ENCODE assay signal across 8 cellular contexts in the genomic region with DNA sequence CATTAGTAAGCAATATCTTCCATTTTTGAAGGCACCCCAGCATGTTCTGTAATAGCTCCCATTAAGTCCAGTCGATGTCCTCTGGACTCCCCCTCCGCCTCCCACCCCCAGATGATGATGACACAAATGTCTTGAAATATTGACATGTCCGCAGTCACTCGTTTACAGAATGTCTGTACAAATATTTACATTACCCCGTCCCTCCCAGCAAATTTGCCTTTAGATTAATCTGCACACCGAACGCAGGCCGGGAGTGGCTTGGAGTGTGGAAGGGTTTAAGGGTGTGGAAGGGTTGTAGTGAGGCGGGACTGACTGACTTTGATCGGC. TPM values are rescaled to one million over a fixed set of nuclear protein-coding genes. Genes with fewer than 3 reads are reported as not detected.
A peak's percentile ranks its signal among the peaks of the same experiment; 100 is the strongest.
DNase-seq lines count a peak whose midpoint lies in the region; ATAC-seq, FAIRE-seq and TF ChIP-seq lines count a peak whose summit lies in the region.

No MANE protein-coding gene starts in this region.

- H3K27me3 ChIP-seq in cardiac muscle cell (peaks cover 30% of the 10 kb centered on the region), lower lobe of right lung (ENCODE audit: low read depth) (no peaks in the 10 kb centered on the region), uterus (no peaks in the 10 kb centered on the region)

- H3K4me1 ChIP-seq in cardiac muscle cell (ENCODE audit: low read depth) (no peaks in the 10 kb centered on the region), lower lobe of right lung (peaks cover 10% of the 10 kb centered on the region), uterus (no peaks in the 10 kb centered on the region)

- no peak for TF ChIP-seq POLR2A in uterus (IDR thresholded peaks at IDR 0.05)

- H3K4me3 ChIP-seq in cardiac muscle cell, result peak overlapping the region; percentile 67
- H3K4me3 ChIP-seq in astrocyte of the cerebellum (ENCODE audit: low read depth, low read length), result peak overlapping the region; percentile 91
- peak overlapping the region; percentile 91 for H3K4me3 ChIP-seq in lower lobe of right lung
- peak overlapping the region; percentile 61 to 70 for H3K4me3 ChIP-seq in uterus

- DNase-seq in cardiac muscle cell (ENCODE audit: low read depth in 1 of 2, low spot score in 1 of 2) (no peak), cardiac septum (ENCODE audit: low spot score) (no peak), astrocyte of the cerebellum (ENCODE audit: low read depth) (no peak), lower lobe of right lung (no peak), uterus (no peak), D721Med (ENCODE audit: insufficient read length, low spot score) (no peak), ureter (ENCODE audit: low spot score) (no peak), NCI-H2107 (lab: John Stamatoyannopoulos, UW) (no peak)

- peak in 1 of 2 donors; percentile 38 for ATAC-seq in lower lobe of right lung

- no peaks in the 10 kb centered on the region for H3K9me3 ChIP-seq in cardiac muscle cell (ENCODE audit: low read depth)
- no peaks in the 10 kb centered on the region for H3K9me3 ChIP-seq in lower lobe of right lung
- H3K9me3 ChIP-seq in uterus, result no peaks in the 10 kb centered on the region

- intact Hi-C loops in cardiac septum (cut with DNase I) (loop anchor here (5.0 to 10.0 kb wide), 5 partner anchors 44 to 221 kb away; partner anchors contain the start of gene RBM45), lower lobe of right lung (cut with DNase I) (no loop called here), uterus (cut with DNase I; ENCODE audit: low total_unique reads) (no loop called here)

- no peak for FAIRE-seq in D721Med (lab: Jason Lieb, UNC)

- TF ChIP-seq CTCF in cardiac muscle cell (IDR thresholded peaks at IDR 0.05; ENCODE audit: low read depth, low read length), result no peak
- TF ChIP-seq CTCF in astrocyte of the cerebellum (IDR thresholded peaks at IDR 0.05; ENCODE audit: low read depth, low read length, missing control alignments), result no peak
- no peak for TF ChIP-seq CTCF in lower lobe of right lung (IDR thresholded peaks at IDR 0.05)
- TF ChIP-seq CTCF in uterus (IDR thresholded peaks at IDR 0.05), result no peak
- no peak for TF ChIP-seq CTCF in D721Med (IDR thresholded peaks at IDR 0.05; ENCODE audit: insufficient read depth, missing control alignments)

- H3K36me3 ChIP-seq in cardiac muscle cell (no peaks in the 10 kb centered on the region), lower lobe of right lung (no peaks in the 10 kb centered on the region), uterus (no peaks in the 10 kb centered on the region)

- H3K27ac ChIP-seq in cardiac muscle cell (no peak overlapping the region), lower lobe of right lung (peak overlapping the region; percentile 87), uterus (peak overlapping the region; percentile 83 to 87)

- in situ Hi-C loops in astrocyte of the cerebellum (cut with HindIII; ENCODE audit: low sequenced_read_pairs), result loop anchor here (10.0 kb wide), 1 partner anchor 81 kb away; no protein-coding TSS in a partner anchor

RNA-seq across cellular contexts. Expression of gene OSBPL6, which starts 0.9 kb away (rescaled TPM):
- total RNA-seq in cardiac muscle cell (0.60 and 1.6 TPM in 2 replicates), cardiac septum (5.5 TPM), lower lobe of right lung (7.9 TPM), uterus (1 to 10 TPM; 1.8 to 9.9 (median 2.8) TPM), ureter (2.4 TPM)
- 1.5 and 1.8 TPM in 2 replicates for polyA plus RNA-seq in cardiac muscle cell
